ENCODE assay signal across 23 cellular contexts in the genomic region with DNA sequence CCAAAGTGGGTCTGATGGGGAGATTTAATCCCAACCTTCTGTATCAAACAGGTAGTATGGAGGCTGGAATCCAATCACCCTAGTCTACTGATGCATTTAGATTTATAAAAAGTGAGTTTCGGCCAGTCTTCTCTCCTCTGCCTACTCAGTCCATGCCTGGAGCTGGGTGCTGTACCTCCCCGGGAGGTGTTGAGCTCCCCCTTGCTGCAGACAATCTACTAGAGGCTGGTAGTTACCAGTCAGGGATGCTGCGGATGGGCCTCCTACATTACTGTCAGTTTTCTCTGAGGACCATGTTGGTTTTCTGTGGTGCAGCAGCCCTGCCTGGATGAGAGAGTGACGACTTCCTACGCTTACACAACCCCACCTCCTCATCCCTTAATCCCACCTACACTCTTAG.
DNase-seq lines count a peak whose midpoint lies in the region; ATAC-seq, FAIRE-seq and TF ChIP-seq lines count a peak whose summit lies in the region.
"Had no signal": no experiment of that assay in that cellular context is flagged by ENCODE, and none has a peak within 500 bp of the region (broad histone marks: within the 10 kb centered on the region; RNA-seq: fewer than 3 reads in every experiment).

No MANE protein-coding gene starts in this region.

- H3K4me2 ChIP-seq in GM23338 = no peak overlapping the region
- no peak overlapping the region for H3K4me2 ChIP-seq in HCT116 (ENCODE audit: low read length)
- H3K4me2 ChIP-seq in H1 (ENCODE audit: insufficient read depth in 1 of 2, low read depth in 2 of 2, low read length in 2 of 2) = no peak overlapping the region
- H3K4me2 ChIP-seq: A549 had no signal

- in situ Hi-C loops in G401 (cut with HindIII; ENCODE audit: low sequenced_read_pairs) = no loop called here

- intact Hi-C loops in HCT116 (cut with micrococcal nuclease) = no loop called here

- CTCF ChIA-PET in HCT116 (lab: Charles Lee) (no interaction called here), H1 (lab: Charles Lee; ENCODE audit: partially characterized antibody) (interaction anchor here (0.8 to 1.6 kb wide), 9 partner anchors 11 to 112 kb away, joined by 3 to 5 read pairs (median 3); no protein-coding TSS in a partner anchor)

- TF ChIP-seq POLR2A in HCT116 (IDR thresholded peaks at IDR 0.05; ENCODE audit: borderline replicate concordance, extremely low read depth, insufficient read depth, insufficient read length) = no peak
- TF ChIP-seq POLR2A in H1 (IDR thresholded peaks at IDR 0.05; ENCODE audit: control extremely low read depth in 1 of 2, low read depth in 2 of 2, low read length in 2 of 2) = no peak

- H2AK5ac ChIP-seq in H1 (ENCODE audit: low read depth, low read length) = no peak overlapping the region

- no peak overlapping the region for H3K27ac Mint-ChIP-seq in GM23338
- H3K27ac Mint-ChIP-seq: CD14-positive monocyte; CD4-positive, alpha-beta T cell; CD8-positive, alpha-beta memory T cell had no signal

- H2BK5ac ChIP-seq in H1 (ENCODE audit: low read depth, low read length) = no peak overlapping the region

- 87% methylated on average over 5 of the region's 5 CpGs; no CpG with 5 or more reads in 1 of the 2 experiments for WGBS in H1 (ENCODE audit: extremely low coverage in 1 of 2, insufficient coverage in 1 of 2, insufficient read length in 1 of 2, insufficient replicate concordance in 2 of 2, low coverage in 1 of 2, low lambda C conversion rate in 2 of 2, missing lambda C conversion rate in 1 of 2), 2 experiments

- H3K36me3 ChIP-seq in GM23338 (ENCODE audit: insufficient read depth) (no peaks in the 10 kb centered on the region), HCT116 (ENCODE audit: control insufficient read depth in 1 of 2, insufficient read depth in 2 of 2, low read length in 2 of 2) (no peaks in the 10 kb centered on the region), H1 (ENCODE audit: control insufficient read depth in 2 of 4, insufficient read depth in 4 of 4, low read length in 3 of 4) (no peaks in the 10 kb centered on the region), H7 (replicated peaks; ENCODE audit: control insufficient read depth, insufficient read depth, low read length) (no peaks in the 10 kb centered on the region)
- H3K36me3 ChIP-seq: BE2C; BLaER1 treated with 17β-estradiol and CSF1 and Interleukin-3, amounts not matched to agents 10 nM and 100 nM; HAP-1 had no signal

- FAIRE-seq in H1 (lab: Jason Lieb, UNC) = no peak
- FAIRE-seq: A549, GM12891, GM18507 had no signal

- no peak overlapping the region for H3K4ac ChIP-seq in H1 (replicated peaks; ENCODE audit: insufficient read length, low read depth, low read length)

- BruUV-seq in HCT116 (replicated peaks; lab: Mats Ljungman, UMichigan) = no TSS peak

- H3K27me3 ChIP-seq in GM23338 (ENCODE audit: insufficient read depth) (no peaks in the 10 kb centered on the region), HCT116 (ENCODE audit: insufficient read depth, low read length) (no peaks in the 10 kb centered on the region), H1 (replicated peaks in 1 of 4; ENCODE audit: control insufficient read depth in 3 of 4, extremely low read depth in 1 of 4, insufficient read depth in 3 of 4, low read length in 3 of 4) (no peaks in the 10 kb centered on the region), H7 (ENCODE audit: control insufficient read depth, insufficient read depth, low read length) (no peaks in the 10 kb centered on the region)
- H3K27me3 ChIP-seq: BE2C; BLaER1 treated with 17β-estradiol and CSF1 and Interleukin-3, amounts not matched to agents 10 nM and 100 nM had no signal

- no peaks in the 10 kb centered on the region for H3K23me2 ChIP-seq in H1 (ENCODE audit: low read depth, low read length)

- no peak for TF ChIP-seq EP300 in H1 (IDR thresholded peaks at IDR 0.05; ENCODE audit: borderline replicate concordance in 1 of 2, low read depth in 2 of 2, low read length in 2 of 2)

- no peak overlapping the region for H3K56ac ChIP-seq in H1 (replicated peaks; ENCODE audit: insufficient read length, low read depth, low read length)

- H4K91ac ChIP-seq in H1 (replicated peaks; ENCODE audit: insufficient read length, low read length) = no peak overlapping the region

- H3K4me1 ChIP-seq in GM23338 (ENCODE audit: insufficient read depth) (no peaks in the 10 kb centered on the region), HCT116 (ENCODE audit: control insufficient read depth in 1 of 2, insufficient read depth in 2 of 2, low read length in 2 of 2) (no peaks in the 10 kb centered on the region), H1 (replicated peaks in 1 of 4; ENCODE audit: control insufficient read depth in 3 of 4, insufficient read depth in 4 of 4, low read length in 3 of 4) (no peaks in the 10 kb centered on the region)
- H3K4me1 ChIP-seq: A549, BE2C, HAP-1 had no signal

- peak; percentile 48 for ATAC-seq in GM23338
- ATAC-seq in HCT116 = 0 out of 2 replicates have a peak, but pooled peaks have one; percentile 14
- ATAC-seq in GM19328 (IDR thresholded peaks at IDR 0.05; ENCODE audit: unreplicated experiment) = no peak
- ATAC-seq: A549 had no signal

- no peak overlapping the region for H3K18ac ChIP-seq in H1 (ENCODE audit: extremely low read depth, low read length)

- H2BK15ac ChIP-seq in H1 (ENCODE audit: low read length) = 0 out of 2 replicates have a peak overlapping the region, but pooled peaks have one; percentile 5

- H3K27ac ChIP-seq in GM23338 (ENCODE audit: low read depth) (no peak overlapping the region), HCT116 (ENCODE audit: low read depth, low read length) (no peak overlapping the region), H1 (ENCODE audit: low read depth, low read length) (no peak overlapping the region)
- H3K27ac ChIP-seq: A549; BLaER1 treated with 17β-estradiol and CSF1 and Interleukin-3, amounts not matched to agents 10 nM and 100 nM had no signal

- TF ChIP-seq RAD21 in HCT116 (IDR thresholded peaks at IDR 0.05; ENCODE audit: low read depth) (no peak), H1 (IDR thresholded peaks at IDR 0.05 in 1 of 2, conservative IDR thresholded peaks at IDR 0.05 in 1 of 2; ENCODE audit: low read depth in 2 of 2, low read length in 2 of 2) (peak in 1 of 2 experiments; percentile 30; a peak in 1 of 4 replicates)

- H4K20me1 ChIP-seq in GM23338 (replicated peaks; ENCODE audit: insufficient read depth) (no peaks in the 10 kb centered on the region; the same call in 1 of the 2 replicates), HCT116 (ENCODE audit: insufficient read depth) (no peaks in the 10 kb centered on the region), H1 (replicated peaks in 1 of 2; ENCODE audit: control insufficient read depth in 1 of 2, insufficient read depth in 2 of 2, low read length in 2 of 2) (no peaks in the 10 kb centered on the region)
- H4K20me1 ChIP-seq: BLaER1 treated with 17β-estradiol and CSF1 and Interleukin-3, amounts not matched to agents 10 nM and 100 nM had no signal

- no peaks in the 10 kb centered on the region for H3F3A ChIP-seq in GM23338 (replicated peaks; ENCODE audit: low read depth)

- H3K36me3 Mint-ChIP-seq in GM23338 (ENCODE audit: low read depth) = no peaks in the 10 kb centered on the region
- H3K36me3 Mint-ChIP-seq: CD14-positive monocyte had no signal

- DNase-seq in GM23338 (ENCODE audit: low spot score) (no peak), HCT116 (ENCODE audit: low read depth, low spot score) (no peak), H1 (ENCODE audit: low read depth in 1 of 2, low spot score in 2 of 2) (no peak), H7 (no peak), G401 (ENCODE audit: low spot score) (no peak)
- DNase-seq: 8988T; ACHN; AML-193; BE2C; CD4-positive, alpha-beta T cell; CD8-positive, alpha-beta memory T cell; DMS 273 treated with DMSO at 0.1 percent for 48 hours; DMS79; EL; GF-D8; GOT3 had no signal

- H3K79me2 ChIP-seq in GM23338 (replicated peaks; ENCODE audit: insufficient read depth) = no peaks in the 10 kb centered on the region
- no peaks in the 10 kb centered on the region for H3K79me2 ChIP-seq in HCT116 (ENCODE audit: insufficient read depth, low read length)
- no peaks in the 10 kb centered on the region for H3K79me2 ChIP-seq in H1 (ENCODE audit: control insufficient read depth in 1 of 2, insufficient read depth in 2 of 2, low read length in 2 of 2)

- no peak overlapping the region for H2BK120ac ChIP-seq in H1 (replicated peaks; ENCODE audit: low read depth, low read length)

- H3K9me3 ChIP-seq in HCT116 (ENCODE audit: control insufficient read depth in 1 of 2, insufficient read depth in 1 of 2, low read depth in 1 of 2, low read length in 2 of 2) (no peaks in the 10 kb centered on the region), H1 (ENCODE audit: insufficient read depth in 2 of 2, low read depth in 1 of 2, low read length in 1 of 2) (no peaks in the 10 kb centered on the region)
- H3K9me3 ChIP-seq: A549; BE2C; BLaER1 treated with 17β-estradiol and CSF1 and Interleukin-3, amounts not matched to agents 10 nM and 100 nM; HAP-1 had no signal

- H4K8ac ChIP-seq in H1 (ENCODE audit: extremely low read depth, insufficient read depth, low read length) = no peak overlapping the region

- H2BK20ac ChIP-seq in H1 (ENCODE audit: low read length) = no peak overlapping the region

- H2BK12ac ChIP-seq in H1 (ENCODE audit: low read depth, low read length) = peak overlapping the region; percentile 52; the same call in 1 of the 2 replicates

- H2AFZ ChIP-seq in GM23338 (no peak overlapping the region), HCT116 (ENCODE audit: low read depth, low read length, poor library complexity, severe bottlenecking) (no peak overlapping the region), H1 (ENCODE audit: low read length) (no peak overlapping the region)

- POLR2A ChIA-PET in HCT116 (lab: Charles Lee) (no interaction called here), H1 (lab: Charles Lee; ENCODE audit: partially characterized antibody) (no interaction called here)

- H3K79me1 ChIP-seq in H1 (ENCODE audit: low read depth, low read length) = no peaks in the 10 kb centered on the region

- peaks cover 2% of the 10 kb centered on the region; the same call in 1 of the 3 replicates for H3K9me3 Mint-ChIP-seq in GM23338

- peaks cover 5% of the 10 kb centered on the region for H3K27me3 Mint-ChIP-seq in GM23338 (ENCODE audit: insufficient read depth, low read depth, poor library complexity)
- H3K27me3 Mint-ChIP-seq: CD4-positive, alpha-beta T cell had no signal

- H3K4me3 ChIP-seq in GM23338 = no peak overlapping the region
- no peak overlapping the region for H3K4me3 ChIP-seq in HCT116 (replicated peaks in 1 of 2; ENCODE audit: low read depth in 1 of 2, low read length in 2 of 2)
- no peak overlapping the region for H3K4me3 ChIP-seq in H1 (ENCODE audit: extremely low read depth in 1 of 4, insufficient read depth in 2 of 4, low read depth in 3 of 4, low read length in 4 of 4)
- H3K4me3 ChIP-seq in H7 (ENCODE audit: insufficient read depth, low read depth, low read length) = no peak overlapping the region
- H3K4me3 ChIP-seq: A549; BLaER1 treated with 17β-estradiol and CSF1 and Interleukin-3, amounts not matched to agents 10 nM and 100 nM; HAP-1 had no signal

- RAD21 ChIA-PET in HCT116 (lab: Charles Lee; ENCODE audit: low non-redundant PET in 1 of 2, low total read pairs in 2 of 2, uncharacterized antibody in 2 of 2, unreplicated experiment in 2 of 2) = no interaction called here

- H4K5ac ChIP-seq in H1 (ENCODE audit: insufficient read length, low read depth, low read length) = no peak overlapping the region

- peak in 1 of 2 experiments; percentile 62; a peak in 2 of 4 replicates for TF ChIP-seq CTCF in GM23338 (conservative IDR thresholded peaks at IDR 0.05; ENCODE audit: low read depth in 2 of 2)
- no peak for TF ChIP-seq CTCF in HCT116 (IDR thresholded peaks at IDR 0.05 in 2 of 3, conservative IDR thresholded peaks at IDR 0.05 in 1 of 3; ENCODE audit: borderline replicate concordance in 1 of 3, insufficient read depth in 1 of 3, low read depth in 2 of 3, low read length in 2 of 3)
- TF ChIP-seq CTCF in H1 (IDR thresholded peaks at IDR 0.05; ENCODE audit: control extremely low read depth in 1 of 3, insufficient read depth in 1 of 3, low read depth in 1 of 3, low read length in 3 of 3) = no peak

- no peak overlapping the region for H3K4me3 Mint-ChIP-seq in GM23338
- H3K4me3 Mint-ChIP-seq: CD14-positive monocyte; CD4-positive, alpha-beta T cell; CD8-positive, alpha-beta memory T cell had no signal

- H3K9me2 ChIP-seq in GM23338 (ENCODE audit: insufficient read depth) (peaks cover 9% of the 10 kb centered on the region; the same call in 1 of the 2 replicates), HCT116 (ENCODE audit: insufficient read depth) (no peaks in the 10 kb centered on the region)

- no peaks in the 10 kb centered on the region for H3K4me1 Mint-ChIP-seq in GM23338
- H3K4me1 Mint-ChIP-seq: CD14-positive monocyte; CD8-positive, alpha-beta memory T cell had no signal

- H3K23ac ChIP-seq in H1 (ENCODE audit: insufficient read length) = no peak overlapping the region

- H3K14ac ChIP-seq in H1 (ENCODE audit: insufficient read length) = no peak overlapping the region

- H3K9ac ChIP-seq in HCT116 (ENCODE audit: low read length) (no peak overlapping the region), H1 (replicated peaks in 1 of 4; ENCODE audit: extremely low read depth in 1 of 4, low read depth in 3 of 4, low read length in 3 of 4) (no peak overlapping the region)
- H3K9ac ChIP-seq: BLaER1 treated with 17β-estradiol and CSF1 and Interleukin-3, amounts not matched to agents 10 nM and 100 nM had no signal
